ENCODE assay signal across 8 cellular contexts in the genomic region with DNA sequence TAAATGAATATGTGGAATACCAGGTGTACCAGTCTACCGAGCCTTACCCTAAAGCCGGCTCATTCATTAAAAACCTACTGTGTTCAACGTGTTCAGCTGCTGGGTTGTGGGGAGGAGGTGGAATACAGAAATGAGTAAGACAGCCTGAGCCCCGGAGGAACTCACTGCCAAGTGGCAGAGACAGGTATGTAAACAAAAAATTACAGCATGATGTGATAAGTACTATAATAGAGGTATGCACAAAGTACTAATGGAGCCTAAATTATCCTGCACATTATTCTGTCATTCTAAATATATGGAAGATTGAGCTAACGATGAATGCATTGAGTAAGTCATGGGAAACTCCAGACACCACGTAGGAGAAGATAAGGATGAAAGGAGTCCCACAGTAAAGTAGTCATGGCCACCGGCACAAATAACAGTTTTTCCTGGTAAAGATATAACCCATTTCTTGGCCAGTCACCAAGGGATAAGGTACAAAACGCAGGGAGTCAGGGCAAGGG. TPM values are rescaled to one million over a fixed set of nuclear protein-coding genes. Genes with fewer than 3 reads are reported as not detected.
DNase-seq lines count a peak whose midpoint lies in the region; ATAC-seq and TF ChIP-seq lines count a peak whose summit lies in the region.

No MANE protein-coding gene starts in this region.

- WGBS in heart left ventricle, 4 donors: 57 to 69% (median 64%) methylated on average over 8 of the region's 8 CpGs

- no peaks in the 10 kb centered on the region for H3K9me3 ChIP-seq in CD4-positive, alpha-beta T cell (ENCODE audit: control insufficient read depth, low read length)
- H3K9me3 ChIP-seq in heart left ventricle: no peaks in the 10 kb centered on the region

- no peak overlapping the region for H3K27ac ChIP-seq in CD4-positive, alpha-beta T cell (ENCODE audit: low read depth, low read length)
- no peak overlapping the region for H3K27ac ChIP-seq in heart left ventricle

- H3K36me3 Mint-ChIP-seq in CD4-positive, alpha-beta T cell (ENCODE audit: low read depth): no peaks in the 10 kb centered on the region
- peaks cover 2 to 6% of the 10 kb centered on the region in 2 donors for H3K36me3 Mint-ChIP-seq in activated T-cell treated with anti-CD3 and anti-CD28 coated beads, Interleukin-2, amount 50 U/mL, for 72 hours (ENCODE audit: insufficient read depth in 2 of 2)

- H3K4me3 Mint-ChIP-seq in CD4-positive, alpha-beta T cell: no peak overlapping the region
- peak overlapping the region in 1 of 2 donors; percentile 73 for H3K4me3 Mint-ChIP-seq in activated T-cell treated with anti-CD3 and anti-CD28 coated beads, Interleukin-2, amount 50 U/mL, for 72 hours

- H3K4me1 Mint-ChIP-seq in CD4-positive, alpha-beta T cell (ENCODE audit: low read depth): peaks cover 9% of the 10 kb centered on the region
- peaks cover 5% of the 10 kb centered on the region for H3K4me1 Mint-ChIP-seq in activated T-cell treated with anti-CD3 and anti-CD28 coated beads, Interleukin-2, amount 50 U/mL, for 72 hours (ENCODE audit: low read depth)

- H3K36me3 ChIP-seq in heart left ventricle: no peaks in the 10 kb centered on the region

- POLR2A ChIA-PET in CD4-positive, alpha-beta T cell (lab: Charles Lee): interaction anchor here (0.8 to 1.1 kb wide), 4 partner anchors 10 to 76 kb away, joined by 3 read pairs; no protein-coding TSS in a partner anchor

- no peak overlapping the region for H3K27ac Mint-ChIP-seq in CD4-positive, alpha-beta T cell
- peak overlapping the region; percentile 75 for H3K27ac Mint-ChIP-seq in activated T-cell treated with anti-CD3 and anti-CD28 coated beads, Interleukin-2, amount 50 U/mL, for 72 hours

- ATAC-seq in CD4-positive, alpha-beta T cell (ENCODE audit: poor library complexity): peak; percentile 58
- ATAC-seq in GM18870 (IDR thresholded peaks at IDR 0.05; ENCODE audit: unreplicated experiment) (peak; percentile 63), HG03095 (IDR thresholded peaks at IDR 0.05; ENCODE audit: unreplicated experiment) (peak; percentile 52), heart left ventricle (no peak)
- ATAC-seq in activated T-cell treated with anti-CD3 and anti-CD28 coated beads, Interleukin-2, amount 50 U/mL, for 72 hours (replicated peaks in 1 of 2): peak; percentile 75 to 81

- no peak for TF ChIP-seq CTCF in CD4-positive, alpha-beta T cell (IDR thresholded peaks at IDR 0.05)
- no peak for TF ChIP-seq CTCF in heart left ventricle (IDR thresholded peaks at IDR 0.05)

- H3K4me1 ChIP-seq in heart left ventricle: no peaks in the 10 kb centered on the region

- intact Hi-C loops in CD4-positive, alpha-beta T cell (cut with DNase I, micrococcal nuclease): loop anchor here in 1 of 2 experiments (5.0 kb wide), 1 partner anchor 83 kb away; no protein-coding TSS in a partner anchor
- intact Hi-C loops in heart left ventricle (cut with DNase I): no loop called here

- CTCF ChIA-PET in CD4-positive, alpha-beta T cell (lab: Charles Lee): no interaction called here

- H3K9me3 Mint-ChIP-seq in CD4-positive, alpha-beta T cell: no peaks in the 10 kb centered on the region
- H3K9me3 Mint-ChIP-seq in activated T-cell treated with anti-CD3 and anti-CD28 coated beads, Interleukin-2, amount 50 U/mL, for 72 hours: peaks cover 5 to 8% of the 10 kb centered on the region in 2 donors

- no peak for DNase-seq in CD4-positive, alpha-beta T cell
- DNase-seq in activated T-cell treated with anti-CD3 and anti-CD28 coated beads, Interleukin-2, amount 50 U/mL, for 72 hours: peak; percentile 61 to 66
- DNase-seq in heart left ventricle (no peak), NCI-H526 (lab: John Stamatoyannopoulos, UW) (no peak), NCI-H187 (lab: John Stamatoyannopoulos, UW) (no peak), mucosa of gallbladder (ENCODE audit: low spot score) (no peak)

- no peak for TF ChIP-seq POLR2A in heart left ventricle (IDR thresholded peaks at IDR 0.05)

- H3K27me3 ChIP-seq in CD4-positive, alpha-beta T cell (ENCODE audit: control insufficient read depth, insufficient read depth, low read length): no peaks in the 10 kb centered on the region
- no peaks in the 10 kb centered on the region for H3K27me3 ChIP-seq in heart left ventricle

- no peaks in the 10 kb centered on the region for H3K27me3 Mint-ChIP-seq in CD4-positive, alpha-beta T cell
- peaks cover 9% of the 10 kb centered on the region for H3K27me3 Mint-ChIP-seq in activated T-cell treated with anti-CD3 and anti-CD28 coated beads, Interleukin-2, amount 50 U/mL, for 72 hours (ENCODE audit: low read depth)

- H3K4me3 ChIP-seq in heart left ventricle: peak overlapping the region in 1 of 12 donors; percentile 12

RNA-seq across cellular contexts. Expression of a gene that starts 6.9 kb away (rescaled TPM):
- total RNA-seq in CD4-positive, alpha-beta T cell: 10 to 100 TPM; 14.3 to 15.2 TPM
- 10 to 100 TPM; 62.4 to 71.6 TPM for total RNA-seq in activated T-cell treated with anti-CD3 and anti-CD28 coated beads, Interleukin-2, amount 50 U/mL, for 72 hours
- under 1 TPM in 3 of 9 donors, not detected in 6; 0.43 to 0.85 (median 0.48) TPM for total RNA-seq in heart left ventricle
- polyA plus RNA-seq in heart left ventricle: under 1 TPM in 1 of 2 donors, not detected in 1; 0.26 TPM
- total RNA-seq in mucosa of gallbladder: 0.69 TPM

Comparison
In these comparisons a context has a peak if more than half of its experiments do, and no peak if none do; other contexts are left out.
1. ATAC-seq: peak in CD4-positive, alpha-beta T cell (single experiment), GM18870 (single experiment), HG03095 (single experiment) and activated T-cell treated with anti-CD3 and anti-CD28 coated beads, Interleukin-2, amount 50 U/mL, for 72 hours (2 of 2); none in heart left ventricle (0 of 4).
2. DNase-seq: peak in activated T-cell treated with anti-CD3 and anti-CD28 coated beads, Interleukin-2, amount 50 U/mL, for 72 hours (2 of 2); none in CD4-positive, alpha-beta T cell (0 of 10), heart left ventricle (0 of 5), NCI-H526 (0 of 2), NCI-H187 (0 of 2) and mucosa of gallbladder (single experiment).